In genomic region chr12:12024958-12025682, GRCh38 we compare ENCODE assay signal across 10 cellular contexts. TPM values are rescaled to one million over a fixed set of nuclear protein-coding genes. Genes with fewer than 3 reads are reported as not detected.
DNase-seq lines count a peak whose midpoint lies in the region; ATAC-seq lines count a peak whose summit lies in the region.
"Had no signal": no experiment of that assay in that cellular context is flagged by ENCODE, and none has a peak within 500 bp of the region (broad histone marks: within the 10 kb centered on the region; RNA-seq: fewer than 3 reads in every experiment).

No MANE protein-coding gene starts in this region.

- DNase-seq in activated CD4-positive, CD25-positive, alpha-beta regulatory T cell (lab: John Stamatoyannopoulos, UW): no peak
- DNase-seq in activated CD4-positive, alpha-beta T cell treated with anti-CD3 and anti-CD28 coated beads, Interleukin-2, amount 10 ng/mL, durations not matched to agents 7 days and 5 days: peak; percentile 48
- peak; percentile 49 for DNase-seq in stimulated activated CD4-positive, alpha-beta T cell treated with anti-CD3 and anti-CD28 coated beads, Interleukin-4, amount 100 ng/mL, for 24 hours
- DNase-seq in SIG-M5 (lab: John Stamatoyannopoulos, UW) (no peak), C1 segment of cervical spinal cord (lab: John Stamatoyannopoulos, UW) (no peak), retina (no peak)

- H3K4me3 Mint-ChIP-seq in activated CD4-positive, alpha-beta T cell treated with anti-CD3 and anti-CD28 coated beads, Interleukin-2, amount 10 ng/mL, durations not matched to agents 7 days and 5 days: no peak overlapping the region
- H3K4me3 Mint-ChIP-seq: neural crest cell had no signal

- peaks cover 18% of the 10 kb centered on the region for H3K9me3 Mint-ChIP-seq in activated CD4-positive, alpha-beta T cell treated with anti-CD3 and anti-CD28 coated beads, Interleukin-2, amount 10 ng/mL, durations not matched to agents 7 days and 5 days

- H3K27me3 Mint-ChIP-seq in activated CD4-positive, alpha-beta T cell treated with anti-CD3 and anti-CD28 coated beads, Interleukin-2, amount 10 ng/mL, durations not matched to agents 7 days and 5 days: no peaks in the 10 kb centered on the region

- peaks cover 39% of the 10 kb centered on the region for H3K4me1 Mint-ChIP-seq in activated CD4-positive, alpha-beta T cell treated with anti-CD3 and anti-CD28 coated beads, Interleukin-2, amount 10 ng/mL, durations not matched to agents 7 days and 5 days
- H3K4me1 Mint-ChIP-seq: neural crest cell had no signal

- ATAC-seq in activated CD4-positive, CD25-positive, alpha-beta regulatory T cell treated with anti-CD3 and anti-CD28 coated beads, Interleukin-2, amount 50 U/mL, for 24 hours: peak; percentile 32 to 50
- ATAC-seq in HG02973 (IDR thresholded peaks at IDR 0.05; ENCODE audit: unreplicated experiment): peak; percentile 83

- POLR2A ChIA-PET in activated CD4-positive, alpha-beta T cell treated with anti-CD3 and anti-CD28 coated beads, Interleukin-2, amount 10 ng/mL, durations not matched to agents 7 days and 5 days (lab: Charles Lee): no interaction called here

- H3K27ac Mint-ChIP-seq in activated CD4-positive, alpha-beta T cell treated with anti-CD3 and anti-CD28 coated beads, Interleukin-2, amount 10 ng/mL, durations not matched to agents 7 days and 5 days: peak overlapping the region; percentile 89

- CTCF ChIA-PET in activated CD4-positive, alpha-beta T cell treated with anti-CD3 and anti-CD28 coated beads, Interleukin-2, amount 10 ng/mL, durations not matched to agents 7 days and 5 days (lab: Charles Lee): interaction anchor here (0.6 to 1.1 kb wide), 3 partner anchors 8 to 451 kb away, joined by 3 to 4 read pairs (median 3); no protein-coding TSS in a partner anchor

- H3K36me3 Mint-ChIP-seq in activated CD4-positive, alpha-beta T cell treated with anti-CD3 and anti-CD28 coated beads, Interleukin-2, amount 10 ng/mL, durations not matched to agents 7 days and 5 days (ENCODE audit: low read depth): peaks cover 19% of the 10 kb centered on the region

RNA-seq across cellular contexts. Expression of gene BCL2L14, which starts 45.6 kb away (rescaled TPM):
- total RNA-seq in activated CD4-positive, alpha-beta T cell treated with anti-CD3 and anti-CD28 coated beads, Interleukin-2, amount 10 ng/mL, durations not matched to agents 7 days and 5 days: 1 to 10 TPM; 6.5 to 8.0 TPM
- total RNA-seq: A172 had no signal

Comparison
In these comparisons a context has a peak if more than half of its experiments do, and no peak if none do; other contexts are left out.
1. DNase-seq: peak in activated CD4-positive, alpha-beta T cell treated with anti-CD3 and anti-CD28 coated beads, Interleukin-2, amount 10 ng/mL, durations not matched to agents 7 days and 5 days (single experiment) and stimulated activated CD4-positive, alpha-beta T cell treated with anti-CD3 and anti-CD28 coated beads, Interleukin-4, amount 100 ng/mL, for 24 hours (single experiment); none in activated CD4-positive, CD25-positive, alpha-beta regulatory T cell (0 of 4), SIG-M5 (single experiment), C1 segment of cervical spinal cord (0 of 14) and retina (single experiment).